Comparison of ENCODE assay signal across 8 cellular contexts in the genomic region with DNA sequence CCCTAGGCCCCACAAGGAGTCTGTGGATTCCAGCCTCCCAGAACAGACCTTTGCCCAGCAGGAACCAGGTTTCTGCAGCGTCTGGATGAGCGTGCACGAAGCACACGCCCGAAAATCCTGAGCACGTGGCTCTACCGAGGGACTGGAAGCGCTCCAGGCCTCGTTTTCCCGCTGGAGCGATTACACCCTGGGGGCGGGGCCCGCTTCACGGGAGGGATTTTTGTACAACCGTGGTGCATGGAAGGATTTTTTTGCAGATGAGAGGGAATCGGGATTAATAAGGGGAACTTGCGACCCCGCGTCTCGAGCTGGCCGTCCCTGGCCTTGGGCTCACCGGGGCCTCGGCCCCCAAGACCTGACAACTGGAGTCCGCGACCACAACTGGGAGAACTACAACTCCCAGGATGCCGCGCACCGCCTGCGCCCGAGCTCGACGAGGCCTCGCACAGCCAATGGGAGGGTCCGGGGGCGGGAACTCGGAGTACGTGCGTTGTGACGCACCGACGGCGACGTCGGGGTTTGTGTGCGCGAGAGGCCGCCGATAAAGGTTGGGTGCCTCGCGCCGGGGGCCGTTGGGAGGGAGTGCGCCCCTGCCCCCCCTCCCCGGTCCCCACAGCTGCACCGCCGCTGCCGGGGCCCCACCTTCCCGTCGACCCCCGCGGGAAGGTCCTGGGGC. TPM values are rescaled to one million over a fixed set of nuclear protein-coding genes. Genes with fewer than 3 reads are reported as not detected.
DNase-seq lines count a peak whose midpoint lies in the region; ATAC-seq, FAIRE-seq and TF ChIP-seq lines count a peak whose summit lies in the region.

A gene (plus strand): TSS at position 518 of the 676 bp plus-strand sequence. CDS start 3,294 bp downstream, outside the sequence.

- no peaks in the 10 kb centered on the region for H3K27me3 ChIP-seq in OCI-LY3 (ENCODE audit: low read depth, low read length)

- H3K9me3 ChIP-seq in OCI-LY3 (ENCODE audit: insufficient read depth, low read length), result no peaks in the 10 kb centered on the region

- DNase-seq in D721Med (ENCODE audit: insufficient read length, low spot score), result peak; percentile 97
- peak; percentile 100 for DNase-seq in HuH-7.5 (ENCODE audit: low spot score)
- DNase-seq in activated T-cell treated with anti-CD3 and anti-CD28 coated beads for 4 hours, result peak; percentile 97
- DNase-seq in epithelial cell of proximal tubule (ENCODE audit: low read depth), result peak; percentile 70
- peak; percentile 99 for DNase-seq in mucosa of gallbladder (ENCODE audit: low spot score)
- DNase-seq in stimulated activated CD8-positive, alpha-beta memory T cell treated with anti-CD3 and anti-CD28 coated beads, Interleukin-4, amount 100 ng/mL, for 24 hours (ENCODE audit: low read depth), result peak; percentile 99

- H4K20me1 ChIP-seq in OCI-LY3 (ENCODE audit: insufficient read depth, low read length), result no peaks in the 10 kb centered on the region

- FAIRE-seq in D721Med (lab: Jason Lieb, UNC), result no peak

- H3K4me1 ChIP-seq in OCI-LY3 (ENCODE audit: low read length), result peaks cover 10% of the 10 kb centered on the region

- H3K36me3 ChIP-seq in OCI-LY3 (replicated peaks; ENCODE audit: low read depth, low read length), result no peaks in the 10 kb centered on the region

- H3K9ac ChIP-seq in OCI-LY3 (ENCODE audit: low read length), result peak within 1 kb of the TSS; percentile 81

- peak within 1 kb of the TSS; percentile 62 for H3K27ac ChIP-seq in OCI-LY3 (ENCODE audit: low read length)

- peaks cover 9% of the 10 kb centered on the region for H3K79me2 ChIP-seq in OCI-LY3 (ENCODE audit: low read length)

- peak within 1 kb of the TSS; percentile 88 for H3K4me2 ChIP-seq in OCI-LY3 (ENCODE audit: low read length)

- peak within 1 kb of the TSS; percentile 94 for H2AFZ ChIP-seq in OCI-LY3 (ENCODE audit: low read depth, low read length)

- TF ChIP-seq CTCF in D721Med (IDR thresholded peaks at IDR 0.05; ENCODE audit: insufficient read depth, missing control alignments) (no peak), OCI-LY3 (IDR thresholded peaks at IDR 0.05; ENCODE audit: low read depth, low read length) (no peak), epithelial cell of proximal tubule (conservative IDR thresholded peaks at IDR 0.05; ENCODE audit: low read depth, low read length) (no peak)

- H3K4me3 ChIP-seq in OCI-LY3 (ENCODE audit: low read length), result peak within 1 kb of the TSS; percentile 84
- peak within 1 kb of the TSS; percentile 83 for H3K4me3 ChIP-seq in epithelial cell of proximal tubule (ENCODE audit: low read depth, low read length)

- ATAC-seq in GM21528 (IDR thresholded peaks at IDR 0.05; ENCODE audit: low FRiP score, unreplicated experiment), result peak; percentile 81

RNA-seq across cellular contexts. Expression of the gene that starts here (rescaled TPM):
- 4.2 and 6.2 TPM in 2 replicates for total RNA-seq in epithelial cell of proximal tubule
- 10.7 TPM for total RNA-seq in mucosa of gallbladder

Comparison
In these comparisons a context has a peak if more than half of its experiments do, and no peak if none do; other contexts are left out.
1. Peak in every context shown above with its lines: DNase-seq, ATAC-seq, H3K4me3 ChIP-seq and H3K27ac ChIP-seq.